In genomic region chr12:111766608-111767361, GRCh38 we compare ENCODE assay signal across 8 cellular contexts. TPM values are rescaled to one million over a fixed set of nuclear protein-coding genes. Genes with fewer than 3 reads are reported as not detected.
DNase-seq lines count a peak whose midpoint lies in the region; ATAC-seq and TF ChIP-seq lines count a peak whose summit lies in the region.

Gene ALDH2 (plus strand): TSS chr12:111766933. CDS start chr12:111766983, 50 bp downstream.

- peak within 1 kb of the TSS; percentile 83 for H4K5ac ChIP-seq in IMR-90 (ENCODE audit: low read depth, low read length)

- H2BK5ac ChIP-seq in IMR-90 (ENCODE audit: low read depth, low read length, poor library complexity, severe bottlenecking): peak within 1 kb of the TSS; percentile 46

- peak within 1 kb of the TSS; percentile 74 for H3K4me3 ChIP-seq in IMR-90 (ENCODE audit: insufficient read depth, low read depth, low read length)

- peak within 1 kb of the TSS; percentile 98 for H3K4ac ChIP-seq in IMR-90 (ENCODE audit: low read depth, low read length)

- peak; percentile 66 for DNase-seq in NCI-H1436 (lab: John Stamatoyannopoulos, UW)
- DNase-seq in NCI-H1436 treated with DMSO at 0.1 percent for 48 hours (lab: John Stamatoyannopoulos, UW): no peak
- DNase-seq in IMR-90: peak; percentile 43
- DNase-seq in dermis blood vessel endothelial cell: peak; percentile 80
- DNase-seq in left kidney (ENCODE audit: low read depth, low spot score): peak; percentile 93
- peak; percentile 8 to 36 for DNase-seq in stimulated activated CD4-positive, alpha-beta T cell treated with anti-CD3 and anti-CD28 coated beads, Interleukin-1b, Interleukin-23, amount 100 ng/mL, for 4 hours (ENCODE audit: low read depth in 2 of 2)

- no peaks in the 10 kb centered on the region for H3K9me3 ChIP-seq in IMR-90 (ENCODE audit: control insufficient read depth, insufficient read depth, low read length)

- peak within 1 kb of the TSS; percentile 71 for H3K9ac ChIP-seq in IMR-90 (ENCODE audit: low read depth, low read length)

- H3K18ac ChIP-seq in IMR-90 (ENCODE audit: low read depth, low read length): peak within 1 kb of the TSS; percentile 65

- H3K56ac ChIP-seq in IMR-90 (ENCODE audit: extremely low read depth, insufficient read depth, low read length): peak within 1 kb of the TSS; percentile 26; the same call in 1 of the 2 replicates

- H3K4me1 ChIP-seq in IMR-90 (ENCODE audit: control insufficient read depth, insufficient read depth, low read length): peaks cover 5% of the 10 kb centered on the region

- ATAC-seq in IMR-90 (ENCODE audit: low read depth) (peak; percentile 97), HG03439 (IDR thresholded peaks at IDR 0.05; ENCODE audit: unreplicated experiment) (no peak)

- H3K36me3 ChIP-seq in IMR-90 (ENCODE audit: control insufficient read depth, insufficient read depth, low read length): peaks cover 3% of the 10 kb centered on the region; the same call in 1 of the 2 replicates

- whole genome bisulfite sequencing in IMR-90 (ENCODE audit: extremely low coverage in 2 of 2, insufficient read length in 1 of 2), 2 experiments: 3% methylated on average over 39 of the region's 73 CpGs; no CpG with 5 or more reads in 1 of the 2 experiments

- peak within 1 kb of the TSS; percentile 96 for H2AK5ac ChIP-seq in IMR-90 (ENCODE audit: low read depth, low read length)

- peak within 1 kb of the TSS; percentile 77 to 95; a peak in 3 of 4 replicates for H4K8ac ChIP-seq in IMR-90 (ENCODE audit: low read depth in 2 of 2, low read length in 2 of 2)

- peak within 1 kb of the TSS; percentile 96 for H2AFZ ChIP-seq in IMR-90 (replicated peaks; ENCODE audit: low read length, poor library complexity)

- H2BK120ac ChIP-seq in IMR-90 (ENCODE audit: low read depth, low read length): peak within 1 kb of the TSS; percentile 77

- H4K91ac ChIP-seq in IMR-90 (ENCODE audit: insufficient read depth, low read depth, low read length): peak within 1 kb of the TSS; percentile 97

- in situ Hi-C loops in IMR-90 (cut with MboI; ENCODE audit: low sequenced_read_pairs): no loop called here

- dilution Hi-C loops in IMR-90 (cut with HindIII; ENCODE audit: low sequenced_read_pairs, unreplicated experiment): no loop called here

- TF ChIP-seq POLR2A in IMR-90 (IDR thresholded peaks at IDR 0.05; ENCODE audit: low read depth, low read length): no peak

- H3K27me3 ChIP-seq in IMR-90 (ENCODE audit: control insufficient read depth, insufficient read depth, low read length): no peaks in the 10 kb centered on the region

- peaks cover 10% of the 10 kb centered on the region for H3K9me1 ChIP-seq in IMR-90 (ENCODE audit: insufficient read depth, low read length)

- H3K27ac ChIP-seq in IMR-90 (ENCODE audit: insufficient read depth, low read length) (peak within 1 kb of the TSS; percentile 77), VCaP (peak within 1 kb of the TSS; percentile 62; the same call in 1 of the 2 replicates)

- H3K4me2 ChIP-seq in IMR-90 (ENCODE audit: low read depth, low read length): peak within 1 kb of the TSS; percentile 88

- peak within 1 kb of the TSS; percentile 79; the same call in 2 of the 3 replicates for H2BK15ac ChIP-seq in IMR-90 (ENCODE audit: low read depth, low read length)

- intact Hi-C loops in IMR-90 (cut with micrococcal nuclease): loop anchor here (5.0 kb wide), 1 partner anchor 46 kb away; no protein-coding TSS in a partner anchor

- H2AK9ac ChIP-seq in IMR-90 (replicated peaks; ENCODE audit: low read depth, low read length, poor library complexity): peak within 1 kb of the TSS; percentile 87

- H4K20me1 ChIP-seq in IMR-90 (ENCODE audit: insufficient read depth, low read length): peaks cover 26% of the 10 kb centered on the region

- TF ChIP-seq RAD21 in IMR-90 (IDR thresholded peaks at IDR 0.05; ENCODE audit: low read length): no peak

- peak within 1 kb of the TSS; percentile 84 for H3K23ac ChIP-seq in IMR-90 (ENCODE audit: low read depth, low read length)

- peak within 1 kb of the TSS; percentile 56 for H3K14ac ChIP-seq in IMR-90 (replicated peaks; ENCODE audit: low read depth, low read length)

- H2BK20ac ChIP-seq in IMR-90 (ENCODE audit: low read depth, low read length): peak within 1 kb of the TSS; percentile 75

- CTCF ChIA-PET in IMR-90 (lab: Yijun Ruan, JAX): no interaction called here

- no TSS peak for BruUV-seq in IMR-90 (replicated peaks; lab: Mats Ljungman, UMichigan)

- TF ChIP-seq CTCF in IMR-90 (conservative IDR thresholded peaks at IDR 0.05; ENCODE audit: low read depth, low read length) (0 out of 2 replicates have a peak, but pooled peaks have one; percentile 6), VCaP (conservative IDR thresholded peaks at IDR 0.05) (no peak)

- POLR2A ChIA-PET in IMR-90 (lab: Charles Lee; ENCODE audit: unreplicated experiment): interaction anchor here (1.0 kb wide), 1 partner anchor 10 kb away, joined by 6 read pairs; no protein-coding TSS in a partner anchor

- peaks cover 12 to 42% of the 10 kb centered on the region in 2 experiments; a peak in 3 of 4 replicates for H3K79me1 ChIP-seq in IMR-90 (ENCODE audit: low read depth in 1 of 2, low read length in 2 of 2)

TF ChIP-seq in IMR-90, 13 proteins besides CTCF, POLR2A, EP300 and RAD21:
- TF ChIP-seq CHD1 (IDR thresholded peaks at IDR 0.05; ENCODE audit: low read depth, low read length): no peak
- TF ChIP-seq MAFK (IDR thresholded peaks at IDR 0.05; ENCODE audit: low read depth, low read length): no peak
- peak; percentile 94; the same call in 1 of the 2 replicates for TF ChIP-seq MAZ (IDR thresholded peaks at IDR 0.05; ENCODE audit: borderline replicate concordance, low read depth, low read length)
- TF ChIP-seq MXI1 (IDR thresholded peaks at IDR 0.05; ENCODE audit: borderline replicate concordance, low read depth, low read length): no peak
- TF ChIP-seq RCOR1 (IDR thresholded peaks at IDR 0.05; ENCODE audit: insufficient replicate concordance, low read length): no peak
- no peak for TF ChIP-seq RFX5 (IDR thresholded peaks at IDR 0.05; ENCODE audit: low read depth, low read length)
TF ChIP-seq in IMR-90: peak in this region for 1.

RNA-seq across cellular contexts. Expression of gene ALDH2, which starts in this region (rescaled TPM):
- total RNA-seq in IMR-90 (2012; rRNA removed) (12.5 and 16.0 TPM in 2 replicates), dermis blood vessel endothelial cell (68.6 and 76.6 TPM in 2 replicates)
- polyA plus RNA-seq in IMR-90 (2012; rRNA removed): 35.0 and 41.2 TPM in 2 replicates
- 37.5 and 51.0 TPM in 2 replicates for polyA plus RNA-seq in IMR-90 (2012; cell fraction: cytosol; rRNA removed)
- polyA plus RNA-seq in IMR-90 (2012; cell fraction: nucleus; rRNA removed; ENCODE audit: low replicate concordance): 30.0 and 30.5 TPM in 2 replicates
